Comparison of ENCODE assay signal across 19 cellular contexts in genomic region chr11:102253018-102253775, GRCh38.
DNase-seq lines count a peak whose midpoint lies in the region; ATAC-seq, FAIRE-seq and TF ChIP-seq lines count a peak whose summit lies in the region.
"Had no signal": no experiment of that assay in that cellular context is flagged by ENCODE, and none has a peak within 500 bp of the region (broad histone marks: within the 10 kb centered on the region; RNA-seq: fewer than 3 reads in every experiment).

No MANE protein-coding gene starts in this region.

- no peaks in the 10 kb centered on the region; a peak in 2 of 5 replicates for H3K4me1 ChIP-seq in K562 (replicated peaks in 1 of 2; ENCODE audit: control insufficient read depth in 2 of 2, insufficient read depth in 2 of 2, low read length in 2 of 2)
- no peaks in the 10 kb centered on the region for H3K4me1 ChIP-seq in naive thymus-derived CD4-positive, alpha-beta T cell (ENCODE audit: control insufficient read depth in 2 of 2, insufficient read depth in 2 of 2, low read length in 2 of 2)
- H3K4me1 ChIP-seq: gastrocnemius medialis had no signal

- no peaks in the 10 kb centered on the region for H4K20me1 ChIP-seq in K562 (replicated peaks; ENCODE audit: control insufficient read depth, insufficient read depth, low read length)

- ATAC-seq in K562 (peak; percentile 66), left colon (peak; percentile 89)
- no peak for ATAC-seq in naive thymus-derived CD4-positive, alpha-beta T cell
- ATAC-seq: gastrocnemius medialis had no signal

- in situ Hi-C loops in K562 (cut with MboI) = no loop called here

- no peak for TF ChIP-seq POLR2A in K562 (conservative IDR thresholded peaks at IDR 0.05)

- 0 out of 2 replicates have a peak overlapping the region, but pooled peaks have one; percentile 1 for H2AFZ ChIP-seq in K562 (ENCODE audit: low read depth, low read length)

- no peaks in the 10 kb centered on the region for H3K9me3 Mint-ChIP-seq in type B pancreatic cell
- H3K9me3 Mint-ChIP-seq in naive thymus-derived CD4-positive, alpha-beta T cell = peaks cover 0 to 2% (median 0%) of the 10 kb centered on the region in 11 donors
- H3K9me3 Mint-ChIP-seq: activated naive CD8-positive, alpha-beta T cell treated with anti-CD3 and anti-CD28 coated beads, Interleukin-2, amount 10 ng/mL, durations not matched to agents 7 days and 5 days; CD4-positive, alpha-beta memory T cell; HFFc6 had no signal

- H3K9me3 ChIP-seq in K562 (replicated peaks; ENCODE audit: control insufficient read depth, insufficient read depth, low read depth, low read length) = no peaks in the 10 kb centered on the region
- H3K9me3 ChIP-seq in naive thymus-derived CD4-positive, alpha-beta T cell (ENCODE audit: control insufficient read depth in 2 of 3, low read length in 3 of 3) = no peaks in the 10 kb centered on the region
- H3K9me3 ChIP-seq: gastrocnemius medialis had no signal

- peak overlapping the region; percentile 83 for H3K27ac Mint-ChIP-seq in type B pancreatic cell
- H3K27ac Mint-ChIP-seq in naive thymus-derived CD4-positive, alpha-beta T cell = no peak overlapping the region
- H3K27ac Mint-ChIP-seq: activated naive CD8-positive, alpha-beta T cell treated with anti-CD3 and anti-CD28 coated beads, Interleukin-2, amount 10 ng/mL, durations not matched to agents 7 days and 5 days; CD4-positive, alpha-beta memory T cell had no signal

- DNase-seq in NCI-H82 (lab: John Stamatoyannopoulos, UW) (peak; percentile 50), NCI-H82 treated with DMSO at 0.1 percent for 48 hours (lab: John Stamatoyannopoulos, UW; ENCODE audit: unreplicated experiment) (no peak), K562 (ENCODE audit: extremely low read depth in 1 of 4, low spot score in 3 of 4) (peak in 1 of 4 experiments; percentile 14), left colon (peak; percentile 26 to 58), type B pancreatic cell (ENCODE audit: extremely low spot score, unreplicated experiment) (no peak), dorsolateral prefrontal cortex (no peak)
- DNase-seq in stimulated activated CD4-positive, alpha-beta T cell treated with anti-CD3 and anti-CD28 coated beads, Interleukin-2, amount 100 ng/mL, for 48 hours = no peak
- no peak for DNase-seq in naive thymus-derived CD4-positive, alpha-beta T cell
- DNase-seq: activated CD4-positive, alpha-beta T cell treated with anti-CD3 and anti-CD28 coated beads, Interleukin-2, amount 50 U/mL, for 1 hour; activated naive CD8-positive, alpha-beta T cell treated with anti-CD3 and anti-CD28 coated beads, Interleukin-2, amount 10 ng/mL, durations not matched to agents 7 days and 5 days; activated T-cell treated with anti-CD3 and anti-CD28 coated beads, Interleukin-2, amount 50 U/mL, for 48 hours; effector CD4-positive, alpha-beta T cell; gastrocnemius medialis; KBM-7; midbrain; NCI-H187; SHP77 had no signal

- no peak for TF ChIP-seq EP300 in K562 (IDR thresholded peaks at IDR 0.05; ENCODE audit: low read length)

- no peaks in the 10 kb centered on the region for H3K9me1 ChIP-seq in K562 (ENCODE audit: control insufficient read depth, insufficient read depth, low read length)

- no peaks in the 10 kb centered on the region for H3K27me3 Mint-ChIP-seq in type B pancreatic cell
- peaks cover 0 to 4% (median 0%) of the 10 kb centered on the region in 5 donors for H3K27me3 Mint-ChIP-seq in naive thymus-derived CD4-positive, alpha-beta T cell
- H3K27me3 Mint-ChIP-seq: activated naive CD8-positive, alpha-beta T cell treated with anti-CD3 and anti-CD28 coated beads, Interleukin-2, amount 10 ng/mL, durations not matched to agents 7 days and 5 days; CD4-positive, alpha-beta memory T cell had no signal

- WGBS in K562 (ENCODE audit: insufficient coverage, low coverage, missing lambda C conversion rate) = 0% methylated on average over 3 of the region's 3 CpGs

- H3K27ac ChIP-seq in K562 (ENCODE audit: extremely low read depth, low read depth, low read length) = no peak overlapping the region
- H3K27ac ChIP-seq in dorsolateral prefrontal cortex = no peak overlapping the region
- H3K27ac ChIP-seq in naive thymus-derived CD4-positive, alpha-beta T cell (ENCODE audit: low read depth, low read length) = no peak overlapping the region
- H3K27ac ChIP-seq: gastrocnemius medialis had no signal

- no peak for TF ChIP-seq CTCF in K562 (IDR thresholded peaks at IDR 0.05 in 2 of 3, conservative IDR thresholded peaks at IDR 0.05 in 1 of 3; ENCODE audit: insufficient read depth in 2 of 3, low read depth in 1 of 3, low read length in 3 of 3)
- no peak for TF ChIP-seq CTCF in type B pancreatic cell (conservative IDR thresholded peaks at IDR 0.05)
- no peak for TF ChIP-seq CTCF in dorsolateral prefrontal cortex (IDR thresholded peaks at IDR 0.05 in 54 of 56, conservative IDR thresholded peaks at IDR 0.05 in 2 of 56; ENCODE audit: low read depth in 1 of 56, partially characterized antibody in 56 of 56)

- TF ChIP-seq RAD21 in K562 (CRISPR knock-in tag; conservative IDR thresholded peaks at IDR 0.05 in 1 of 2, IDR thresholded peaks at IDR 0.05 in 1 of 2) = no peak

- peak overlapping the region; percentile 43 for H3K4me3 Mint-ChIP-seq in type B pancreatic cell
- no peak overlapping the region for H3K4me3 Mint-ChIP-seq in naive thymus-derived CD4-positive, alpha-beta T cell
- H3K4me3 Mint-ChIP-seq: activated naive CD8-positive, alpha-beta T cell treated with anti-CD3 and anti-CD28 coated beads, Interleukin-2, amount 10 ng/mL, durations not matched to agents 7 days and 5 days; CD4-positive, alpha-beta memory T cell; HFFc6 had no signal

- peaks cover 3% of the 10 kb centered on the region for H3K36me3 Mint-ChIP-seq in type B pancreatic cell
- H3K36me3 Mint-ChIP-seq in naive thymus-derived CD4-positive, alpha-beta T cell = no peaks in the 10 kb centered on the region
- H3K36me3 Mint-ChIP-seq: activated naive CD8-positive, alpha-beta T cell treated with anti-CD3 and anti-CD28 coated beads, Interleukin-2, amount 10 ng/mL, durations not matched to agents 7 days and 5 days; CD4-positive, alpha-beta memory T cell had no signal

- intact Hi-C loops in K562 (cut with micrococcal nuclease) (no loop called here), left colon (cut with DNase I, micrococcal nuclease) (no loop called here), dorsolateral prefrontal cortex (cut with DNase I) (no loop called here)
- intact Hi-C loops in naive thymus-derived CD4-positive, alpha-beta T cell (cut with micrococcal nuclease) = no loop called here

- POLR2A ChIA-PET in K562 (lab: Yijun Ruan, JAX) = interaction anchor here (0.9 to 1.6 kb wide), 3 partner anchors 10 to 144 kb away, joined by 3 to 5 read pairs (median 4); no protein-coding TSS in a partner anchor
- POLR2A ChIA-PET in naive thymus-derived CD4-positive, alpha-beta T cell (lab: Charles Lee) = no interaction called here

- H3K4me2 ChIP-seq in K562 (ENCODE audit: insufficient read depth, low read length) = no peak overlapping the region

- FAIRE-seq in K562 (lab: Jason Lieb, UNC) = no peak

- H3K79me2 ChIP-seq in K562 (ENCODE audit: control insufficient read depth, insufficient read depth, low read length) = no peaks in the 10 kb centered on the region

- BruUV-seq in K562 (replicated peaks; lab: Mats Ljungman, UMichigan) = no TSS peak

- CTCF ChIA-PET in K562 (lab: Yijun Ruan, JAX; ENCODE audit: low intra/inter-chr PET ratio) = no interaction called here
- CTCF ChIA-PET in naive thymus-derived CD4-positive, alpha-beta T cell (lab: Charles Lee) = interaction anchor here (0.6 to 1.7 kb wide), 2 partner anchors 9 to 12 kb away, joined by 3 to 4 read pairs; no protein-coding TSS in a partner anchor

- peaks cover 19% of the 10 kb centered on the region for H3K4me1 Mint-ChIP-seq in type B pancreatic cell (ENCODE audit: unreplicated experiment)
- H3K4me1 Mint-ChIP-seq in naive thymus-derived CD4-positive, alpha-beta T cell = no peaks in the 10 kb centered on the region
- H3K4me1 Mint-ChIP-seq: activated naive CD8-positive, alpha-beta T cell treated with anti-CD3 and anti-CD28 coated beads, Interleukin-2, amount 10 ng/mL, durations not matched to agents 7 days and 5 days; CD4-positive, alpha-beta memory T cell had no signal

- H3K27me3 ChIP-seq in K562 (ENCODE audit: control insufficient read depth in 2 of 2, insufficient read depth in 2 of 2, low read length in 2 of 2) (no peaks in the 10 kb centered on the region; a peak in 2 of 5 replicates), dorsolateral prefrontal cortex (no peaks in the 10 kb centered on the region)
- no peaks in the 10 kb centered on the region for H3K27me3 ChIP-seq in naive thymus-derived CD4-positive, alpha-beta T cell (ENCODE audit: control insufficient read depth in 2 of 2, insufficient read depth in 2 of 2, low read length in 2 of 2)
- H3K27me3 ChIP-seq: gastrocnemius medialis had no signal

- H3K4me3 ChIP-seq in K562 (no peak overlapping the region), dorsolateral prefrontal cortex (no peak overlapping the region)
- no peak overlapping the region for H3K4me3 ChIP-seq in naive thymus-derived CD4-positive, alpha-beta T cell (ENCODE audit: low read length)
- H3K4me3 ChIP-seq: gastrocnemius medialis had no signal

- H3K9ac ChIP-seq in K562 (ENCODE audit: insufficient read depth in 1 of 2, low read depth in 2 of 2, low read length in 2 of 2) = no peak overlapping the region

- no peaks in the 10 kb centered on the region for H3K36me3 ChIP-seq in K562 (ENCODE audit: control insufficient read depth, insufficient read depth, low read length)
- no peaks in the 10 kb centered on the region for H3K36me3 ChIP-seq in naive thymus-derived CD4-positive, alpha-beta T cell (ENCODE audit: control insufficient read depth in 2 of 3, insufficient read depth in 3 of 3, low read length in 3 of 3)
- H3K36me3 ChIP-seq: gastrocnemius medialis had no signal

TF ChIP-seq in K562, 482 proteins besides CTCF, POLR2A, EP300 and RAD21 (continues in another document):
- TF ChIP-seq ZNF785 (CRISPR knock-in tag; IDR thresholded peaks at IDR 0.05) (no peak), ATF1 (CRISPR knock-in tag; IDR thresholded peaks at IDR 0.05) (no peak), ATF1 (tag; IDR thresholded peaks at IDR 0.05) (peak; percentile 20; the same call in 1 of the 2 replicates), CEBPB (tag; IDR thresholded peaks at IDR 0.05) (0 out of 2 replicates have a peak, but pooled peaks have one; percentile 6), ELF1 (tag; IDR thresholded peaks at IDR 0.05) (peak; percentile 19; the same call in 1 of the 2 replicates), PKNOX1 (IDR thresholded peaks at IDR 0.05) (peak; percentile 87)

Comparison
In these comparisons a context has a peak if more than half of its experiments do, and no peak if none do; other contexts are left out.
1. DNase-seq: peak in NCI-H82 (single experiment) and left colon (2 of 2); none in NCI-H82 treated with DMSO at 0.1 percent for 48 hours (single experiment), type B pancreatic cell (single experiment), stimulated activated CD4-positive, alpha-beta T cell treated with anti-CD3 and anti-CD28 coated beads, Interleukin-2, amount 100 ng/mL, for 48 hours (0 of 2), dorsolateral prefrontal cortex (0 of 10) and naive thymus-derived CD4-positive, alpha-beta T cell (0 of 9).